In the genomic region with DNA sequence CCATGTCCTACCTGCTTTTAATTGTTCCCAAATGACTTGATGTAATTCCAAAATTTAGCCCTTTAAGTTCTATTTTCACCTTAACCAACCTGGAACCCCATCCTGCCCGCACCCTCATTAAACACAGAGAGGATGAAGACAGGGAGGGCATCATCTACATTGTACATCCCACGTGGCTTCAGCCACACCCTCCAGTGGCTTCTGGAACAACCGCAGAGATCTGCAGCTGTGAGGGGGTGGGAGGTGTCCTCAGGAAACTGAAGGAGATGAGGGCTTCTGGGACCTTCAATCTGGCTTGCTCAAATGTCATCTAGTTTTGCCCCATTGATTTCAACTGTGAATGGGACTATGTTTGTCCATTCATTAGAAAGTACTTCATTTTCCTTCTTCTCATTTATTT, we compare ENCODE assay signal across 1 cellular context.
TF ChIP-seq lines count a peak whose summit lies in the region.

No MANE protein-coding gene starts in this region.

TF ChIP-seq in K562, 482 proteins besides CTCF, POLR2A, EP300 and RAD21:
- TF ChIP-seq ZFPM2 (CRISPR knock-in tag; IDR thresholded peaks at IDR 0.05) = no peak
- TF ChIP-seq, protein P1, sequence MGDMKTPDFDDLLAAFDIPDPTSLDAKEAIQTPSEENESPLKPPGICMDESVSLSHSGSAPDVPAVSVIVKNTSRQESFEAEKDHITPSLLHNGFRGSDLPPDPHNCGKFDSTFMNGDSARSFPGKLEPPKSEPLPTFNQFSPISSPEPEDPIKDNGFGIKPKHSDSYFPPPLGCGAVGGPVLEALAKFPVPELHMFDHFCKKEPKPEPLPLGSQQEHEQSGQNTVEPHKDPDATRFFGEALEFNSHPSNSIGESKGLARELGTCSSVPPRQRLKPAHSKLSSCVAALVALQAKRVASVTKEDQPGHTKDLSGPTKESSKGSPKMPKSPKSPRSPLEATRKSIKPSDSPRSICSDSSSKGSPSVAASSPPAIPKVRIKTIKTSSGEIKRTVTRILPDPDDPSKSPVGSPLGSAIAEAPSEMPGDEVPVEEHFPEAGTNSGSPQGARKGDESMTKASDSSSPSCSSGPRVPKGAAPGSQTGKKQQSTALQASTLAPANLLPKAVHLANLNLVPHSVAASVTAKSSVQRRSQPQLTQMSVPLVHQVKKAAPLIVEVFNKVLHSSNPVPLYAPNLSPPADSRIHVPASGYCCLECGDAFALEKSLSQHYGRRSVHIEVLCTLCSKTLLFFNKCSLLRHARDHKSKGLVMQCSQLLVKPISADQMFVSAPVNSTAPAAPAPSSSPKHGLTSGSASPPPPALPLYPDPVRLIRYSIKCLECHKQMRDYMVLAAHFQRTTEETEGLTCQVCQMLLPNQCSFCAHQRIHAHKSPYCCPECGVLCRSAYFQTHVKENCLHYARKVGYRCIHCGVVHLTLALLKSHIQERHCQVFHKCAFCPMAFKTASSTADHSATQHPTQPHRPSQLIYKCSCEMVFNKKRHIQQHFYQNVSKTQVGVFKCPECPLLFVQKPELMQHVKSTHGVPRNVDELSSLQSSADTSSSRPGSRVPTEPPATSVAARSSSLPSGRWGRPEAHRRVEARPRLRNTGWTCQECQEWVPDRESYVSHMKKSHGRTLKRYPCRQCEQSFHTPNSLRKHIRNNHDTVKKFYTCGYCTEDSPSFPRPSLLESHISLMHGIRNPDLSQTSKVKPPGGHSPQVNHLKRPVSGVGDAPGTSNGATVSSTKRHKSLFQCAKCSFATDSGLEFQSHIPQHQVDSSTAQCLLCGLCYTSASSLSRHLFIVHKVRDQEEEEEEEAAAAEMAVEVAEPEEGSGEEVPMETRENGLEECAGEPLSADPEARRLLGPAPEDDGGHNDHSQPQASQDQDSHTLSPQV (IDR thresholded peaks at IDR 0.05) = no peak
- TF ChIP-seq, protein P2, sequence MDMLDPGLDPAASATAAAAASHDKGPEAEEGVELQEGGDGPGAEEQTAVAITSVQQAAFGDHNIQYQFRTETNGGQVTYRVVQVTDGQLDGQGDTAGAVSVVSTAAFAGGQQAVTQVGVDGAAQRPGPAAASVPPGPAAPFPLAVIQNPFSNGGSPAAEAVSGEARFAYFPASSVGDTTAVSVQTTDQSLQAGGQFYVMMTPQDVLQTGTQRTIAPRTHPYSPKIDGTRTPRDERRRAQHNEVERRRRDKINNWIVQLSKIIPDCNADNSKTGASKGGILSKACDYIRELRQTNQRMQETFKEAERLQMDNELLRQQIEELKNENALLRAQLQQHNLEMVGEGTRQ (CRISPR knock-in tag; IDR thresholded peaks at IDR 0.05) = peak; percentile 41; the same call in 1 of the 2 replicates
- no peak for TF ChIP-seq SUPT5H (IDR thresholded peaks at IDR 0.05)
- TF ChIP-seq ZC3H4 (CRISPR knock-in tag; IDR thresholded peaks at IDR 0.05; ENCODE audit: borderline replicate concordance) = no peak
- TF ChIP-seq, protein P3, sequence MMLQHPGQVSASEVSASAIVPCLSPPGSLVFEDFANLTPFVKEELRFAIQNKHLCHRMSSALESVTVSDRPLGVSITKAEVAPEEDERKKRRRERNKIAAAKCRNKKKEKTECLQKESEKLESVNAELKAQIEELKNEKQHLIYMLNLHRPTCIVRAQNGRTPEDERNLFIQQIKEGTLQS (IDR thresholded peaks at IDR 0.05) = no peak
- TF ChIP-seq, protein P3 (CRISPR knock-in tag; conservative IDR thresholded peaks at IDR 0.05) = no peak
- TF ChIP-seq EGR1 (conservative IDR thresholded peaks at IDR 0.05) = 0 out of 2 replicates have a peak, but pooled peaks have one; percentile 27
- TF ChIP-seq RFX5 (IDR thresholded peaks at IDR 0.05; ENCODE audit: low read depth, low read length) = no peak
- TF ChIP-seq, protein P4, sequence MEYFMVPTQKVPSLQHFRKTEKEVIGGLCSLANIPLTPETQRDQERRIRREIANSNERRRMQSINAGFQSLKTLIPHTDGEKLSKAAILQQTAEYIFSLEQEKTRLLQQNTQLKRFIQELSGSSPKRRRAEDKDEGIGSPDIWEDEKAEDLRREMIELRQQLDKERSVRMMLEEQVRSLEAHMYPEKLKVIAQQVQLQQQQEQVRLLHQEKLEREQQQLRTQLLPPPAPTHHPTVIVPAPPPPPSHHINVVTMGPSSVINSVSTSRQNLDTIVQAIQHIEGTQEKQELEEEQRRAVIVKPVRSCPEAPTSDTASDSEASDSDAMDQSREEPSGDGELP (CRISPR knock-in tag; IDR thresholded peaks at IDR 0.05; ENCODE audit: borderline replicate concordance) = peak; percentile 15; the same call in 1 of the 2 replicates
- TF ChIP-seq, protein P5, sequence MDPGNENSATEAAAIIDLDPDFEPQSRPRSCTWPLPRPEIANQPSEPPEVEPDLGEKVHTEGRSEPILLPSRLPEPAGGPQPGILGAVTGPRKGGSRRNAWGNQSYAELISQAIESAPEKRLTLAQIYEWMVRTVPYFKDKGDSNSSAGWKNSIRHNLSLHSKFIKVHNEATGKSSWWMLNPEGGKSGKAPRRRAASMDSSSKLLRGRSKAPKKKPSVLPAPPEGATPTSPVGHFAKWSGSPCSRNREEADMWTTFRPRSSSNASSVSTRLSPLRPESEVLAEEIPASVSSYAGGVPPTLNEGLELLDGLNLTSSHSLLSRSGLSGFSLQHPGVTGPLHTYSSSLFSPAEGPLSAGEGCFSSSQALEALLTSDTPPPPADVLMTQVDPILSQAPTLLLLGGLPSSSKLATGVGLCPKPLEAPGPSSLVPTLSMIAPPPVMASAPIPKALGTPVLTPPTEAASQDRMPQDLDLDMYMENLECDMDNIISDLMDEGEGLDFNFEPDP (CRISPR knock-in tag; IDR thresholded peaks at IDR 0.05) = no peak
- TF ChIP-seq, protein P6, sequence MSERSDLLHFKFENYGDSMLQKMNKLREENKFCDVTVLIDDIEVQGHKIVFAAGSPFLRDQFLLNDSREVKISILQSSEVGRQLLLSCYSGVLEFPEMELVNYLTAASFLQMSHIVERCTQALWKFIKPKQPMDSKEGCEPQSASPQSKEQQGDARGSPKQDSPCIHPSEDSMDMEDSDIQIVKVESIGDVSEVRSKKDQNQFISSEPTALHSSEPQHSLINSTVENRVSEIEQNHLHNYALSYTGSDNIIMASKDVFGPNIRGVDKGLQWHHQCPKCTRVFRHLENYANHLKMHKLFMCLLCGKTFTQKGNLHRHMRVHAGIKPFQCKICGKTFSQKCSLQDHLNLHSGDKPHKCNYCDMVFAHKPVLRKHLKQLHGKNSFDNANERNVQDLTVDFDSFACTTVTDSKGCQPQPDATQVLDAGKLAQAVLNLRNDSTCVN (CRISPR knock-in tag; IDR thresholded peaks at IDR 0.05) = no peak
- TF ChIP-seq RCOR1 (IDR thresholded peaks at IDR 0.05; ENCODE audit: borderline replicate concordance in 1 of 2, low read depth in 2 of 2, low read length in 2 of 2) = peak in 1 of 2 experiments; percentile 26; a peak in 1 of 4 replicates
TF ChIP-seq in K562: peak in this region for 4.
